25 cellular contexts compared by ENCODE assay signal in the genomic region with DNA sequence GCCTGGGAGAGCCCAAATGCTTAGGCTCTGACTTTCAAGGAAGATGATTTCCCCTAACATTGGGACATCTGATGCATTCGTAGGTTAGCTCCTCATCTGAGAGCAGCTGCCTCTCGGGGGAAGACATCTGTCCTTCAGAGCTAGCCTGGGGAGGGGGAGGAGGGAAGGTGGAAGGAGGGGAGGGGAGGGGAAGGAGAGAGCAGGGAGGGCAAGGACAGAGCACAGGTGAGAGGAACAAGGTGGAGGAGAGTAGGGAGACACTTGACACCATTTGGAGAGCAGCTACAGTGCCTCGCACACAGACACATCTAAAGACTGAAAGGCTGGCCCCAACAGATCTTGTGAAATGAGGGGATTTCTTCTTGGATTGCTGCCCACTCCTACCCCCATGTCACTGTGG.
"Had no signal": no experiment of that assay in that cellular context is flagged by ENCODE, and none has a peak within 500 bp of the region (broad histone marks: within the 10 kb centered on the region; RNA-seq: fewer than 3 reads in every experiment).

No MANE protein-coding gene starts in this region.

- H3K27me3 ChIP-seq: ascending aorta, cardiac muscle cell, SJCRH30 had no signal

- H3K36me3 ChIP-seq: ascending aorta, cardiac muscle cell, SJCRH30 had no signal

- H3K4me3 ChIP-seq: ascending aorta, cardiac muscle cell, K562, SJCRH30, SK-N-MC had no signal

- FAIRE-seq: K562, TTC549 had no signal

- H3K27ac ChIP-seq: ascending aorta, cardiac muscle cell, SJCRH30, SK-N-MC had no signal

- H3K4me1 ChIP-seq: ascending aorta, SJCRH30 had no signal

- DNase-seq: activated B cell treated with CpG ODN at 0.5 μM for 24 hours; activated CD4-positive, alpha-beta memory T cell treated with anti-CD3 and anti-CD28 coated beads for 36 hours; activated CD4-positive, alpha-beta T cell treated with anti-CD3 and anti-CD28 coated beads for 4 hours; activated CD4-positive, alpha-beta T cell treated with anti-CD3 and anti-CD28 coated beads, Interleukin-2, amount 50 U/mL, for 1 hour; activated CD4-positive, CD25-positive, alpha-beta regulatory T cell treated with anti-CD3 and anti-CD28 coated beads, Interleukin-2, amount 50 U/mL, for 72 hours; activated CD8-positive, alpha-beta memory T cell treated with anti-CD3 and anti-CD28 coated beads, Interleukin-2, amount 10 ng/mL, durations not matched to agents 7 days and 5 days; activated gamma-delta T cell; activated naive CD4-positive, alpha-beta T cell treated with Interleukin-2 at 50 U/mL for 16 hours; activated naive CD8-positive, alpha-beta T cell treated with anti-CD3 and anti-CD28 coated beads, Interleukin-2, amount 10 ng/mL, durations not matched to agents 7 days and 5 days; activated T-cell treated with anti-CD3 and anti-CD28 coated beads, Interleukin-2, amount 50 U/mL, for 1 hour; amygdala; NCI-H1092 treated with DMSO at 0.1 percent for 48 hours; NCI-H1417; NCI-H187 treated with DMSO at 0.1 percent for 48 hours; NCI-H2081; NCI-H345; NCI-H524 treated with DMSO at 0.1 percent for 48 hours; SHP77; SJCRH30 had no signal

- H3K9me3 ChIP-seq: ascending aorta, SJCRH30 had no signal

- ATAC-seq: activated CD8-positive, alpha-beta memory T cell treated with anti-CD3 and anti-CD28 coated beads, Interleukin-2, amount 10 ng/mL, durations not matched to agents 7 days and 5 days; K562; Panc1 had no signal
